ENCODE assay signal across 8 cellular contexts in the genomic region with DNA sequence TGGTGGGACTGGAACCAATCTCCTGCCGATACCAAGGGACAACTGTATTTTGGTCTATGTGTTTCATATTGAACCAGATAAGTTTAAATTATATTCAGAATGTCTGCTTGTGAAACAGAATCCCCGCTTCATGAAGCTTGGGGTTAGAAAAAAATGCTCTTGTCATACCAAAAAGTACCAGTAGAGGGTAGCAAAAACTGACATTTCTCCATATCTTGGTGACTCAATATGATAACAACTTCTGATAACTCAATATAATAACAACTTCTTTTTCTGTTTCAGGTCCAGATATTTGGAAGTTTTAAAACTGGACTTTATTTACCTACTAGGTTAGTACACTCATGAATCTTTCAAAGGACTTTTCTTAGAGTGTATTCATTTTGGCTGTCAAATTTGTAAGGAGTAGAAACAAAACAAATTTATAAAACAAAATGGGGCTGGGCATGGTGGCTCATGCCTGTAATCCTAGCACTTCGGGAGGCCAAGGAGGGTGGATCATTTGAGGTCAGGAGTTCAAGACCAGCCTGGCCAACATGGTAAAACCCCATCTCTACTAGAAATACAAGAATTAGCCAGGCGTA.
A peak's percentile ranks its signal among the peaks of the same experiment; 100 is the strongest.
DNase-seq lines count a peak whose midpoint lies in the region; ATAC-seq and TF ChIP-seq lines count a peak whose summit lies in the region.

No MANE protein-coding gene starts in this region.

- no peaks in the 10 kb centered on the region for H3K9me3 Mint-ChIP-seq in central memory CD8-positive, alpha-beta T cell
- H3K9me3 Mint-ChIP-seq in memory B cell, result no peaks in the 10 kb centered on the region

- H3K4me3 Mint-ChIP-seq in central memory CD8-positive, alpha-beta T cell, result no peak overlapping the region
- H3K4me3 Mint-ChIP-seq in memory B cell, result no peak overlapping the region

- H3K36me3 ChIP-seq in NT2/D1 (ENCODE audit: insufficient read depth, insufficient read length, low read length), result peaks cover 65% of the 10 kb centered on the region

- no peak overlapping the region for H3K9ac ChIP-seq in NT2/D1 (ENCODE audit: insufficient read length, low read depth)

- H3K36me3 Mint-ChIP-seq in central memory CD8-positive, alpha-beta T cell (ENCODE audit: insufficient read depth), result peaks cover 48% of the 10 kb centered on the region
- peaks cover 12% of the 10 kb centered on the region for H3K36me3 Mint-ChIP-seq in memory B cell

- H3K4me1 ChIP-seq in NT2/D1 (ENCODE audit: insufficient read depth, insufficient read length), result peaks cover 2% of the 10 kb centered on the region

- H3K4me1 Mint-ChIP-seq in central memory CD8-positive, alpha-beta T cell, result peaks cover 11% of the 10 kb centered on the region
- peaks cover 17% of the 10 kb centered on the region for H3K4me1 Mint-ChIP-seq in memory B cell

- no peak overlapping the region for H3K4me3 ChIP-seq in NT2/D1 (ENCODE audit: insufficient read length, low read depth)

- ATAC-seq in central memory CD8-positive, alpha-beta T cell (replicated peaks; ENCODE audit: extremely low read depth, poor library complexity, severe bottlenecking), result peak; percentile 39
- ATAC-seq in memory B cell (ENCODE audit: low read depth) (peak; percentile 37), HG03175 (IDR thresholded peaks at IDR 0.05; ENCODE audit: unreplicated experiment) (no peak)

- no peaks in the 10 kb centered on the region for H3K9me3 ChIP-seq in NT2/D1 (ENCODE audit: insufficient read depth, low read length)

- TF ChIP-seq CTCF in GM12872 (IDR thresholded peaks at IDR 0.05; ENCODE audit: insufficient read depth, low read depth, low read length), result peak; percentile 73

- no peaks in the 10 kb centered on the region for H3K27me3 ChIP-seq in NT2/D1 (ENCODE audit: insufficient read depth, insufficient read length)

- no peaks in the 10 kb centered on the region for H3K27me3 Mint-ChIP-seq in central memory CD8-positive, alpha-beta T cell
- no peaks in the 10 kb centered on the region for H3K27me3 Mint-ChIP-seq in memory B cell

- DNase-seq in Ammon's horn (ENCODE audit: low spot score) (peak; percentile 24), NT2/D1 (ENCODE audit: low read depth, low spot score) (peak; percentile 33), memory B cell (ENCODE audit: low spot score in 2 of 2) (peak in 1 of 2 donors; percentile 56)
- DNase-seq in central memory CD8-positive, alpha-beta T cell (ENCODE audit: low spot score in 2 of 2), result no peak
- DNase-seq in activated CD4-positive, alpha-beta T cell treated with anti-CD3 and anti-CD28 coated beads, Interleukin-2, amount 50 U/mL, for 4 hours, result no peak
- DNase-seq in activated CD4-positive, CD25-positive, alpha-beta regulatory T cell (lab: John Stamatoyannopoulos, UW), result no peak

- H3K27ac Mint-ChIP-seq in central memory CD8-positive, alpha-beta T cell (ENCODE audit: low read depth), result no peak overlapping the region
- H3K27ac Mint-ChIP-seq in memory B cell, result no peak overlapping the region

Comparison
In these comparisons a context has a peak if more than half of its experiments do, and no peak if none do; other contexts are left out.
1. DNase-seq: peak in Ammon's horn (single experiment) and NT2/D1 (single experiment); none in central memory CD8-positive, alpha-beta T cell (0 of 2), activated CD4-positive, alpha-beta T cell treated with anti-CD3 and anti-CD28 coated beads, Interleukin-2, amount 50 U/mL, for 4 hours (0 of 2) and activated CD4-positive, CD25-positive, alpha-beta regulatory T cell (0 of 4).